In genomic region chr17:8153550-8153956, GRCh38 we compare ENCODE assay signal across 8 cellular contexts. TPM values are rescaled to one million over a fixed set of nuclear protein-coding genes. Genes with fewer than 3 reads are reported as not detected.
DNase-seq lines count a peak whose midpoint lies in the region; ATAC-seq and TF ChIP-seq lines count a peak whose summit lies in the region.

No MANE protein-coding gene starts in this region.

- no peaks in the 10 kb centered on the region for H3K27me3 ChIP-seq in SK-N-SH (ENCODE audit: insufficient read depth)
- H3K27me3 ChIP-seq in colonic mucosa, result no peaks in the 10 kb centered on the region
- no peaks in the 10 kb centered on the region for H3K27me3 ChIP-seq in layer of hippocampus (ENCODE audit: control insufficient read depth, insufficient read depth, low read length)

- no peak for ATAC-seq in HG03342 (IDR thresholded peaks at IDR 0.05; ENCODE audit: unreplicated experiment)

- H3K9me3 ChIP-seq in SK-N-SH (no peaks in the 10 kb centered on the region), colonic mucosa (no peaks in the 10 kb centered on the region)

- TF ChIP-seq EP300 in SK-N-SH (IDR thresholded peaks at IDR 0.05; ENCODE audit: borderline replicate concordance in 1 of 2, low read depth in 1 of 2, low read length in 1 of 2), result no peak

- H2AFZ ChIP-seq in SK-N-SH (ENCODE audit: low read depth), result no peak overlapping the region

- POLR2A ChIA-PET in SK-N-SH (lab: Yijun Ruan, JAX), result interaction anchor here (1.1 kb wide), 1 partner anchor 20 kb away, joined by 4 read pairs; no protein-coding TSS in a partner anchor

- H3K36me3 ChIP-seq in SK-N-SH (replicated peaks in 1 of 2; ENCODE audit: control insufficient read depth in 1 of 2, insufficient read depth in 2 of 2, low read length in 1 of 2) (peaks cover 12 to 16% of the 10 kb centered on the region in 2 experiments), colonic mucosa (peaks cover 10% of the 10 kb centered on the region)

- H3K9ac ChIP-seq in SK-N-SH (peak overlapping the region; percentile 98), colonic mucosa (ENCODE audit: low read depth in 2 of 2, low read length in 2 of 2) (peak overlapping the region; percentile 66 to 100)

- intact Hi-C loops in colonic mucosa (cut with DNase I), result no loop called here

- H3K27ac ChIP-seq in SK-N-SH (ENCODE audit: low read depth in 2 of 2, low read length in 1 of 2), result peak overlapping the region; percentile 35 to 95
- peak overlapping the region; percentile 93 for H3K27ac ChIP-seq in colonic mucosa
- H3K27ac ChIP-seq in layer of hippocampus (ENCODE audit: low read depth, low read length), result peak overlapping the region; percentile 100

- H3K4me3 ChIP-seq in SK-N-SH (ENCODE audit: low read depth in 2 of 2, low read length in 1 of 2) (no peak overlapping the region), colonic mucosa (peak overlapping the region; percentile 3)

- H3K4me1 ChIP-seq in SK-N-SH (ENCODE audit: control insufficient read depth in 1 of 2, insufficient read depth in 2 of 2, low read depth in 1 of 2, low read length in 1 of 2) (peaks cover 36 to 49% of the 10 kb centered on the region in 2 experiments; a peak in 3 of 4 replicates), colonic mucosa (peaks cover 21% of the 10 kb centered on the region)

- H3F3A ChIP-seq in SK-N-SH (replicated peaks; ENCODE audit: insufficient read depth), result peaks cover 30% of the 10 kb centered on the region

- DNase-seq in SIG-M5 treated with dmso at 0.1 percent for 504 hours (lab: John Stamatoyannopoulos, UW; ENCODE audit: unreplicated experiment) (peak; percentile 51), SIG-M5 (lab: John Stamatoyannopoulos, UW) (no peak), SK-N-SH (no peak), colonic mucosa (peak; percentile 90), epidermal melanocyte (ENCODE audit: insufficient read length, low spot score) (no peak)
- DNase-seq in stimulated activated CD4-positive, alpha-beta T cell treated with anti-CD3 and anti-CD28 coated beads, Interleukin-15, amount 100 ng/mL, for 24 hours, result peak; percentile 80

- H3K79me2 ChIP-seq in SK-N-SH (ENCODE audit: insufficient read depth), result peaks cover 26% of the 10 kb centered on the region

- TF ChIP-seq CTCF in SK-N-SH (IDR thresholded peaks at IDR 0.05) (no peak), colonic mucosa (IDR thresholded peaks at IDR 0.05) (no peak)

- WGBS in SK-N-SH (ENCODE audit: low lambda C conversion rate), result 50% methylated on average over 13 of the region's 13 CpGs

- H4K20me1 ChIP-seq in SK-N-SH (ENCODE audit: insufficient read depth), result peaks cover 9% of the 10 kb centered on the region; the same call in 1 of the 2 replicates

- CTCF ChIA-PET in SK-N-SH (lab: Yijun Ruan, JAX), result interaction anchor here (1.0 to 9.4 kb wide), 5 partner anchors 16 to 80 kb away, joined by 3 to 98 read pairs (median 4); no protein-coding TSS in a partner anchor

- H3K9me2 ChIP-seq in SK-N-SH, result no peaks in the 10 kb centered on the region

- H3K4me2 ChIP-seq in SK-N-SH, result peak overlapping the region; percentile 95

- no peak for TF ChIP-seq RAD21 in SK-N-SH (IDR thresholded peaks at IDR 0.05; ENCODE audit: low read length)

TF ChIP-seq in SK-N-SH, 30 proteins besides CTCF, POLR2A, EP300 and RAD21:
- TF ChIP-seq, protein P1, sequence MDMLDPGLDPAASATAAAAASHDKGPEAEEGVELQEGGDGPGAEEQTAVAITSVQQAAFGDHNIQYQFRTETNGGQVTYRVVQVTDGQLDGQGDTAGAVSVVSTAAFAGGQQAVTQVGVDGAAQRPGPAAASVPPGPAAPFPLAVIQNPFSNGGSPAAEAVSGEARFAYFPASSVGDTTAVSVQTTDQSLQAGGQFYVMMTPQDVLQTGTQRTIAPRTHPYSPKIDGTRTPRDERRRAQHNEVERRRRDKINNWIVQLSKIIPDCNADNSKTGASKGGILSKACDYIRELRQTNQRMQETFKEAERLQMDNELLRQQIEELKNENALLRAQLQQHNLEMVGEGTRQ (IDR thresholded peaks at IDR 0.05; ENCODE audit: borderline replicate concordance, low read depth, low read length), result no peak
- peak; percentile 65 for TF ChIP-seq MAX (IDR thresholded peaks at IDR 0.05; ENCODE audit: low read depth)
- no peak for TF ChIP-seq EZH2phosphoT487 (IDR thresholded peaks at IDR 0.05; ENCODE audit: borderline replicate concordance, low read depth)
- TF ChIP-seq POLR2AphosphoS5 (IDR thresholded peaks at IDR 0.05; ENCODE audit: low read depth, low read length), result no peak
- TF ChIP-seq TCF12 (IDR thresholded peaks at IDR 0.05), result peak; percentile 9; the same call in 1 of the 2 replicates
- TF ChIP-seq, protein P2, sequence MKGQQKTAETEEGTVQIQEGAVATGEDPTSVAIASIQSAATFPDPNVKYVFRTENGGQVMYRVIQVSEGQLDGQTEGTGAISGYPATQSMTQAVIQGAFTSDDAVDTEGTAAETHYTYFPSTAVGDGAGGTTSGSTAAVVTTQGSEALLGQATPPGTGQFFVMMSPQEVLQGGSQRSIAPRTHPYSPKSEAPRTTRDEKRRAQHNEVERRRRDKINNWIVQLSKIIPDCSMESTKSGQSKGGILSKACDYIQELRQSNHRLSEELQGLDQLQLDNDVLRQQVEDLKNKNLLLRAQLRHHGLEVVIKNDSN (IDR thresholded peaks at IDR 0.05; ENCODE audit: borderline replicate concordance, low read depth), result peak; percentile 85
- no peak for TF ChIP-seq FOXM1 (IDR thresholded peaks at IDR 0.05; ENCODE audit: low read depth)
- no peak for TF ChIP-seq MXI1 (IDR thresholded peaks at IDR 0.05; ENCODE audit: low read depth, low read length)

RNA-seq across cellular contexts. Expression of gene PER1, which starts 1.3 kb away (rescaled TPM):
- polyA plus RNA-seq in SK-N-SH (2012; rRNA removed), result 32.7 and 56.8 TPM in 2 replicates
- polyA plus RNA-seq in SK-N-SH (2012; cell fraction: cytosol; rRNA removed), result 2.7 and 4.0 TPM in 2 replicates
- polyA plus RNA-seq in SK-N-SH (2012; cell fraction: nucleus; rRNA removed), result 201 and 297 TPM in 2 replicates
- 10 to 100 TPM; 19.7 to 43.6 TPM for total RNA-seq in colonic mucosa

RNA-seq across cellular contexts. Expression of gene VAMP2, which starts 9.2 kb away (rescaled TPM):
- polyA plus RNA-seq in SK-N-SH (2012; rRNA removed), result 42.0 and 43.4 TPM in 2 replicates
- 39.1 and 45.5 TPM in 2 replicates for polyA plus RNA-seq in SK-N-SH (2012; cell fraction: cytosol; rRNA removed)
- polyA plus RNA-seq in SK-N-SH (2012; cell fraction: nucleus; rRNA removed), result 81.4 and 130 TPM in 2 replicates
- total RNA-seq in colonic mucosa, result 10 to 100 TPM; 34.0 to 38.8 TPM

RNA-seq across cellular contexts. Expression of gene TMEM107, which starts 22.6 kb away (rescaled TPM):
- 18.6 and 19.2 TPM in 2 replicates for polyA plus RNA-seq in SK-N-SH (2012; rRNA removed)
- 16.7 and 17.7 TPM in 2 replicates for polyA plus RNA-seq in SK-N-SH (2012; cell fraction: cytosol; rRNA removed)
- polyA plus RNA-seq in SK-N-SH (2012; cell fraction: nucleus; rRNA removed), result 16.7 and 21.4 TPM in 2 replicates
- total RNA-seq in colonic mucosa, result 10 to 100 TPM; 13.2 to 17.0 TPM

RNA-seq across cellular contexts. Expression of gene HES7, which starts 29.6 kb away (rescaled TPM):
- 0.71 and 1.2 TPM in 2 replicates for polyA plus RNA-seq in SK-N-SH (2012; rRNA removed)
- polyA plus RNA-seq in SK-N-SH (2012; cell fraction: cytosol; rRNA removed), result 0.42 and 0.67 TPM in 2 replicates
- 7.3 and 13.8 TPM in 2 replicates for polyA plus RNA-seq in SK-N-SH (2012; cell fraction: nucleus; rRNA removed)
- not detected for total RNA-seq in colonic mucosa

RNA-seq across cellular contexts. Expression of gene ALOXE3, which starts 35.2 kb away (rescaled TPM):
- polyA plus RNA-seq in SK-N-SH (2012; rRNA removed), result 0.13 and 0.46 TPM in 2 replicates
- polyA plus RNA-seq in SK-N-SH (2012; cell fraction: cytosol; rRNA removed), result 0.15 and 0.18 TPM in 2 replicates
- polyA plus RNA-seq in SK-N-SH (2012; cell fraction: nucleus; rRNA removed), result 0.56 and 0.58 TPM in 2 replicates
- total RNA-seq in colonic mucosa, result not detected

Comparison
In these comparisons a context has a peak if more than half of its experiments do, and no peak if none do; other contexts are left out.
1. DNase-seq: peak in SIG-M5 treated with dmso at 0.1 percent for 504 hours (single experiment), colonic mucosa (single experiment) and stimulated activated CD4-positive, alpha-beta T cell treated with anti-CD3 and anti-CD28 coated beads, Interleukin-15, amount 100 ng/mL, for 24 hours (single experiment); none in SIG-M5 (single experiment), SK-N-SH (single experiment) and epidermal melanocyte (single experiment).
2. Peak in every context shown above with its lines, with median percentiles within 50 percentile points of each other: H3K27ac ChIP-seq.